13 cellular contexts compared by ENCODE assay signal in genomic region chr16:12296406-12296805, GRCh38.
DNase-seq lines count a peak whose midpoint lies in the region; ATAC-seq and TF ChIP-seq lines count a peak whose summit lies in the region.
"Had no signal": no experiment of that assay in that cellular context is flagged by ENCODE, and none has a peak within 500 bp of the region (broad histone marks: within the 10 kb centered on the region; RNA-seq: fewer than 3 reads in every experiment).

No MANE protein-coding gene starts in this region.

- H3K4me3 Mint-ChIP-seq in activated B cell treated with CpG ODN at 0.5 μM for 24 hours, result no peak overlapping the region
- H3K4me3 Mint-ChIP-seq: CD4-positive, alpha-beta T cell had no signal

- CTCF ChIA-PET in activated B cell treated with CpG ODN at 0.5 μM for 24 hours (lab: Charles Lee), result no interaction called here

- H3K27ac Mint-ChIP-seq in activated B cell treated with CpG ODN at 0.5 μM for 24 hours, result peak overlapping the region; percentile 20
- H3K27ac Mint-ChIP-seq: CD4-positive, alpha-beta T cell had no signal

- no peak overlapping the region for H3K4me3 ChIP-seq in uterus
- H3K4me3 ChIP-seq in mucosa of descending colon, result no peak overlapping the region
- H3K4me3 ChIP-seq: HAP-1 had no signal

- H3K27me3 ChIP-seq in uterus, result no peaks in the 10 kb centered on the region

- H3K36me3 ChIP-seq in uterus (no peaks in the 10 kb centered on the region), mucosa of descending colon (ENCODE audit: low read depth) (no peaks in the 10 kb centered on the region)
- H3K36me3 ChIP-seq: HAP-1 had no signal

- no peaks in the 10 kb centered on the region for H3K9me3 Mint-ChIP-seq in activated B cell treated with CpG ODN at 0.5 μM for 24 hours
- H3K9me3 Mint-ChIP-seq: CD4-positive, alpha-beta T cell had no signal

- peak; percentile 44 for DNase-seq in NCI-H748 (lab: John Stamatoyannopoulos, UW; ENCODE audit: unreplicated experiment)
- no peak for DNase-seq in NCI-H748 treated with DMSO at 0.1 percent for 48 hours (lab: John Stamatoyannopoulos, UW)
- DNase-seq in NCI-H345 treated with DMSO at 0.1 percent for 48 hours (lab: John Stamatoyannopoulos, UW; ENCODE audit: unreplicated experiment), result peak; percentile 4
- DNase-seq in activated B cell treated with CpG ODN at 0.5 μM for 24 hours, result no peak
- DNase-seq in uterus, result no peak
- DNase-seq in mucosa of descending colon, result no peak
- DNase-seq: 8988T; C1 segment of cervical spinal cord; Calu3; CD4-positive, alpha-beta T cell; DMS 273 treated with DMSO at 0.1 percent for 48 hours had no signal

- intact Hi-C loops in activated B cell treated with CpG ODN at 0.5 μM for 24 hours (cut with micrococcal nuclease) (no loop called here), uterus (cut with DNase I; ENCODE audit: low total_unique reads) (no loop called here), mucosa of descending colon (cut with DNase I, micrococcal nuclease) (no loop called here)

- ATAC-seq in activated B cell treated with CpG ODN at 0.5 μM for 24 hours (ENCODE audit: low read depth) (no peak), mucosa of descending colon (no peak), GM21360 (IDR thresholded peaks at IDR 0.05; ENCODE audit: unreplicated experiment) (no peak)

- no peaks in the 10 kb centered on the region for H3K4me1 ChIP-seq in uterus
- no peaks in the 10 kb centered on the region for H3K4me1 ChIP-seq in mucosa of descending colon (ENCODE audit: low read depth)
- H3K4me1 ChIP-seq: HAP-1 had no signal

- peaks cover 47% of the 10 kb centered on the region for H3K4me1 Mint-ChIP-seq in activated B cell treated with CpG ODN at 0.5 μM for 24 hours

- no peaks in the 10 kb centered on the region for H3K9me3 ChIP-seq in uterus
- H3K9me3 ChIP-seq in mucosa of descending colon, result no peaks in the 10 kb centered on the region
- H3K9me3 ChIP-seq: HAP-1 had no signal

- TF ChIP-seq POLR2A in uterus (IDR thresholded peaks at IDR 0.05), result no peak

- TF ChIP-seq CTCF in activated B cell treated with CpG ODN at 0.5 μM for 24 hours (IDR thresholded peaks at IDR 0.05) (no peak), uterus (IDR thresholded peaks at IDR 0.05) (no peak), mucosa of descending colon (IDR thresholded peaks at IDR 0.05) (no peak)

- POLR2A ChIA-PET in activated B cell treated with CpG ODN at 0.5 μM for 24 hours (lab: Charles Lee), result no interaction called here

- peak overlapping the region; percentile 48 to 68 for H3K27ac ChIP-seq in uterus

- H3K27me3 Mint-ChIP-seq in activated B cell treated with CpG ODN at 0.5 μM for 24 hours, result no peaks in the 10 kb centered on the region
- H3K27me3 Mint-ChIP-seq: CD4-positive, alpha-beta T cell had no signal

- H3K36me3 Mint-ChIP-seq in activated B cell treated with CpG ODN at 0.5 μM for 24 hours (ENCODE audit: low read depth), result peaks cover 68% of the 10 kb centered on the region

Comparison
In these comparisons a context has a peak if more than half of its experiments do, and no peak if none do; other contexts are left out.
1. DNase-seq: peak in NCI-H748 (single experiment) and NCI-H345 treated with DMSO at 0.1 percent for 48 hours (single experiment); none in NCI-H748 treated with DMSO at 0.1 percent for 48 hours (single experiment), activated B cell treated with CpG ODN at 0.5 μM for 24 hours (single experiment), uterus (0 of 2) and mucosa of descending colon (0 of 3).